In genomic region chr2:235541838-235542549, GRCh38 we compare ENCODE assay signal across 15 cellular contexts. TPM values are rescaled to one million over a fixed set of nuclear protein-coding genes. Genes with fewer than 3 reads are reported as not detected.
DNase-seq lines count a peak whose midpoint lies in the region; ATAC-seq and TF ChIP-seq lines count a peak whose summit lies in the region.
"Had no signal": no experiment of that assay in that cellular context is flagged by ENCODE, and none has a peak within 500 bp of the region (broad histone marks: within the 10 kb centered on the region; RNA-seq: fewer than 3 reads in every experiment).

No MANE protein-coding gene starts in this region.

- H3K4me1 ChIP-seq in H9 (ENCODE audit: insufficient read depth, low read length) (peaks cover 8% of the 10 kb centered on the region; the same call in 1 of the 2 replicates), endodermal cell (ENCODE audit: control insufficient read depth, insufficient read depth, low read length) (no peaks in the 10 kb centered on the region)

- H3K79me2 ChIP-seq in H9 (ENCODE audit: insufficient read depth, low read length) = peaks cover 12% of the 10 kb centered on the region; the same call in 1 of the 2 replicates

- no peaks in the 10 kb centered on the region for H4K20me1 ChIP-seq in H9 (ENCODE audit: control insufficient read depth, insufficient read depth, insufficient read length)

- no peak overlapping the region for H2BK20ac ChIP-seq in H9 (ENCODE audit: low read depth, low read length, poor library complexity, severe bottlenecking)

- H3K14ac ChIP-seq in H9 (ENCODE audit: insufficient read depth, low read length) = no peak overlapping the region

- H2AFZ ChIP-seq in H9 (ENCODE audit: low read length) = no peak overlapping the region

- H3K4me2 ChIP-seq in H9 (ENCODE audit: insufficient read depth, insufficient read length, low read length) = no peak overlapping the region

- peaks cover 39 to 47% of the 10 kb centered on the region in 2 experiments for H3K4me1 Mint-ChIP-seq in H9
- H3K4me1 Mint-ChIP-seq in endodermal cell = peaks cover 18% of the 10 kb centered on the region
- peaks cover 28% of the 10 kb centered on the region for H3K4me1 Mint-ChIP-seq in progenitor cell of endocrine pancreas (ENCODE audit: low read depth)
- H3K4me1 Mint-ChIP-seq: CD8-positive, alpha-beta memory T cell had no signal

- H3K23me2 ChIP-seq in H9 (ENCODE audit: insufficient read length, low read depth, low read length, poor library complexity, severe bottlenecking) = no peaks in the 10 kb centered on the region

- no peak overlapping the region for H4K91ac ChIP-seq in H9 (ENCODE audit: insufficient read length, low read depth, low read length)

- H3K27me3 ChIP-seq in H9 (ENCODE audit: insufficient read depth, low read length) (no peaks in the 10 kb centered on the region), endodermal cell (ENCODE audit: control insufficient read depth, insufficient read depth, low read length, poor library complexity, severe bottlenecking) (no peaks in the 10 kb centered on the region), MG63 (no peaks in the 10 kb centered on the region)

- no peak for ATAC-seq in GM18511 (IDR thresholded peaks at IDR 0.05; ENCODE audit: unreplicated experiment)
- ATAC-seq in HG03097 (IDR thresholded peaks at IDR 0.05; ENCODE audit: low FRiP score, unreplicated experiment) = no peak

- DNase-seq in H9 (no peak), NCI-H2029 (lab: John Stamatoyannopoulos, UW) (peak; percentile 11), endodermal cell (no peak), progenitor cell of endocrine pancreas (ENCODE audit: low spot score, unreplicated experiment) (no peak), activated gamma-delta T cell treated with Interleukin-2 at 50 U/mL for 16 hours (no peak), MG63 (no peak)
- DNase-seq: activated CD4-positive, alpha-beta T cell treated with anti-CD3 and anti-CD28 coated beads, Interleukin-2, amount 50 U/mL, for 48 hours; activated CD4-positive, CD25-positive, alpha-beta regulatory T cell; activated CD8-positive, alpha-beta memory T cell treated with anti-CD3 and anti-CD28 coated beads, Interleukin-2, amount 50 U/mL, for 48 hours; CD8-positive, alpha-beta memory T cell; cortex of kidney; nephron progenitor cell; T-helper 9 cell had no signal

- H3K9me3 Mint-ChIP-seq in H9 (no peaks in the 10 kb centered on the region), endodermal cell (no peaks in the 10 kb centered on the region), progenitor cell of endocrine pancreas (ENCODE audit: low read depth) (no peaks in the 10 kb centered on the region)
- H3K9me3 Mint-ChIP-seq: CD8-positive, alpha-beta memory T cell; nephron progenitor cell had no signal

- peak overlapping the region in 2 of 3 experiments; percentile 22 to 86; a peak in 2 of 7 replicates for H3K27ac Mint-ChIP-seq in H9
- no peak overlapping the region for H3K27ac Mint-ChIP-seq in endodermal cell
- peak overlapping the region; percentile 87 for H3K27ac Mint-ChIP-seq in progenitor cell of endocrine pancreas
- H3K27ac Mint-ChIP-seq: CD8-positive, alpha-beta memory T cell; nephron progenitor cell had no signal

- H2BK12ac ChIP-seq in H9 (ENCODE audit: insufficient read length, low read depth, low read length) = no peak overlapping the region

- no peak overlapping the region for H4K8ac ChIP-seq in H9 (replicated peaks; ENCODE audit: insufficient read length, low read depth, low read length)

- H2BK120ac ChIP-seq in H9 (ENCODE audit: low read depth, low read length, poor library complexity, severe bottlenecking) = no peak overlapping the region

- H3K36me3 ChIP-seq in endodermal cell (ENCODE audit: control insufficient read depth, insufficient read depth, low read length) (no peaks in the 10 kb centered on the region), MG63 (no peaks in the 10 kb centered on the region)

- H3K27me3 Mint-ChIP-seq in H9 (ENCODE audit: low read depth) (no peaks in the 10 kb centered on the region), endodermal cell (ENCODE audit: insufficient read depth) (no peaks in the 10 kb centered on the region), progenitor cell of endocrine pancreas (no peaks in the 10 kb centered on the region)
- H3K27me3 Mint-ChIP-seq: CD8-positive, alpha-beta memory T cell had no signal

- no peaks in the 10 kb centered on the region; a peak in 1 of 7 replicates for H3K36me3 Mint-ChIP-seq in H9 (ENCODE audit: insufficient read depth in 1 of 3, low read depth in 3 of 3)
- no peaks in the 10 kb centered on the region for H3K36me3 Mint-ChIP-seq in endodermal cell (ENCODE audit: low read depth)
- H3K36me3 Mint-ChIP-seq in progenitor cell of endocrine pancreas (ENCODE audit: insufficient read depth) = no peaks in the 10 kb centered on the region
- H3K36me3 Mint-ChIP-seq: CD8-positive, alpha-beta memory T cell had no signal

- no peak overlapping the region for H4K5ac ChIP-seq in H9 (ENCODE audit: insufficient read length, low read depth, low read length)

- no peak overlapping the region for H3K4me3 ChIP-seq in endodermal cell (ENCODE audit: low read length)
- no peak overlapping the region for H3K4me3 ChIP-seq in MG63

- H3K56ac ChIP-seq in H9 (ENCODE audit: insufficient read length, low read depth, low read length) = no peak overlapping the region

- H3K27ac ChIP-seq in H9 (ENCODE audit: insufficient read length, low read depth, low read length) = no peak overlapping the region
- H3K27ac ChIP-seq in endodermal cell (ENCODE audit: low read depth, low read length) = no peak overlapping the region

- no peak overlapping the region for H2BK5ac ChIP-seq in H9 (ENCODE audit: insufficient read length, low read length)

- H3T11ph ChIP-seq in H9 (ENCODE audit: low read length) = no peak overlapping the region

- no peak overlapping the region for H2AK5ac ChIP-seq in H9 (ENCODE audit: insufficient read length, low read length)

- H3K18ac ChIP-seq in H9 (ENCODE audit: insufficient read length, low read depth, low read length) = no peak overlapping the region

- peaks cover 6% of the 10 kb centered on the region for H3K79me1 ChIP-seq in H9 (ENCODE audit: insufficient read depth, low read depth, low read length, poor library complexity, severe bottlenecking)

- H3K4ac ChIP-seq in H9 (ENCODE audit: low read depth, low read length) = no peak overlapping the region

- no peak overlapping the region for H2BK15ac ChIP-seq in H9 (ENCODE audit: low read depth, low read length)

- no CpG with 5 or more reads among the region's 11 CpGs for WGBS in H9 (ENCODE audit: extremely low coverage, insufficient read length, low lambda C conversion rate)
- 95 to 98% methylated on average over 7 to 10 of the region's 11 CpGs for WGBS in endodermal cell (ENCODE audit: insufficient coverage in 1 of 2, insufficient read length in 1 of 2), 2 experiments

- no peak overlapping the region for H3K9ac ChIP-seq in H9 (ENCODE audit: extremely low read depth, insufficient read length, low read length)
- H3K9ac ChIP-seq in endodermal cell (ENCODE audit: extremely low read depth, low read length, poor library complexity, severe bottlenecking) = no peak overlapping the region

- TF ChIP-seq CTCF in H9 (conservative IDR thresholded peaks at IDR 0.05) (no peak), endodermal cell (conservative IDR thresholded peaks at IDR 0.05) (no peak), progenitor cell of endocrine pancreas (IDR thresholded peaks at IDR 0.05; ENCODE audit: unreplicated experiment) (no peak)

- no peaks in the 10 kb centered on the region for H3K9me3 ChIP-seq in H9 (ENCODE audit: control insufficient read depth, low read depth, low read length)
- H3K9me3 ChIP-seq in endodermal cell (ENCODE audit: control insufficient read depth, low read length) = no peaks in the 10 kb centered on the region
- H3K9me3 ChIP-seq in MG63 = no peaks in the 10 kb centered on the region

- H3K23ac ChIP-seq in H9 (ENCODE audit: insufficient read length, low read depth, low read length) = no peak overlapping the region

- H3K4me3 Mint-ChIP-seq in H9 (no peak overlapping the region; a peak in 2 of 5 replicates), endodermal cell (peak overlapping the region; percentile 29), progenitor cell of endocrine pancreas (ENCODE audit: low read depth) (no peak overlapping the region)
- H3K4me3 Mint-ChIP-seq: CD8-positive, alpha-beta memory T cell; nephron progenitor cell had no signal

RNA-seq across cellular contexts. Expression of gene AGAP1, which starts 48.2 kb away (rescaled TPM):
- 24.8 and 25.8 TPM in 2 replicates for total RNA-seq in H9 (2021)
- 10 to 100 TPM; 32.8 to 34.7 TPM for total RNA-seq in endodermal cell
- polyA plus RNA-seq in endodermal cell (2013, experiment 1 of 2) = 25.9 TPM
- 25.0 TPM for polyA plus RNA-seq in endodermal cell (2013, experiment 2 of 2)
- 43.3 and 47.2 TPM in 2 replicates for total RNA-seq in progenitor cell of endocrine pancreas
- total RNA-seq in MG63 (2014; rRNA removed; shearing (Covaris generic); ENCODE audit: low replicate concordance) = 5.8 and 8.8 TPM in 2 replicates
